Comparison of ENCODE assay signal across 10 cellular contexts in genomic region chr9:136725612-136726011, GRCh38. TPM values are rescaled to one million over a fixed set of nuclear protein-coding genes. Genes with fewer than 3 reads are reported as not detected.
DNase-seq lines count a peak whose midpoint lies in the region; ATAC-seq, FAIRE-seq and TF ChIP-seq lines count a peak whose summit lies in the region.
"Had no signal": no experiment of that assay in that cellular context is flagged by ENCODE, and none has a peak within 500 bp of the region (broad histone marks: within the 10 kb centered on the region; RNA-seq: fewer than 3 reads in every experiment).

No MANE protein-coding gene starts in this region.

- DNase-seq in left ventricle myocardium inferior (no peak), right atrium auricular region (ENCODE audit: low spot score) (no peak), type B pancreatic cell (ENCODE audit: extremely low spot score, unreplicated experiment) (no peak), GM19239 (ENCODE audit: insufficient read length, low spot score) (no peak), RPMI8226 (no peak), CD14-positive monocyte (ENCODE audit: low spot score) (no peak)
- DNase-seq: NCI-H524 had no signal

- H3K36me3 Mint-ChIP-seq in activated T-helper 17 cell treated with anti-CD3 and anti-CD28 coated beads, Interleukin-2, amount 50 U/mL, for 72 hours (ENCODE audit: low read depth), result peaks cover 54% of the 10 kb centered on the region
- peaks cover 27% of the 10 kb centered on the region for H3K36me3 Mint-ChIP-seq in type B pancreatic cell
- H3K36me3 Mint-ChIP-seq in CD14-positive monocyte, result peaks cover 31 to 46% of the 10 kb centered on the region in 2 donors

- no peak for ATAC-seq in activated T-helper 17 cell treated with anti-CD3 and anti-CD28 coated beads, Interleukin-2, amount 50 U/mL, for 72 hours (replicated peaks)

- H3K27me3 ChIP-seq in left ventricle myocardium inferior (ENCODE audit: low read depth), result no peaks in the 10 kb centered on the region
- H3K27me3 ChIP-seq in right atrium auricular region, result no peaks in the 10 kb centered on the region
- H3K27me3 ChIP-seq in iPS-18a (ENCODE audit: control insufficient read depth, insufficient read depth, low read length), result peaks cover 11% of the 10 kb centered on the region

- H3K9me3 ChIP-seq in left ventricle myocardium inferior (replicated peaks) (no peaks in the 10 kb centered on the region), right atrium auricular region (no peaks in the 10 kb centered on the region), iPS-18a (ENCODE audit: control insufficient read depth, low read depth, low read length) (no peaks in the 10 kb centered on the region)

- H3K9ac ChIP-seq in iPS-18a (ENCODE audit: low read length), result no peak overlapping the region

- H3K4me3 ChIP-seq in left ventricle myocardium inferior, result peak overlapping the region; percentile 85
- H3K4me3 ChIP-seq in right atrium auricular region, result peak overlapping the region in 1 of 2 donors; percentile 82
- peak overlapping the region; percentile 94 for H3K4me3 ChIP-seq in iPS-18a (ENCODE audit: low read length)

- no peaks in the 10 kb centered on the region for H3K9me3 Mint-ChIP-seq in activated T-helper 17 cell treated with anti-CD3 and anti-CD28 coated beads, Interleukin-2, amount 50 U/mL, for 72 hours
- no peaks in the 10 kb centered on the region for H3K9me3 Mint-ChIP-seq in type B pancreatic cell
- no peaks in the 10 kb centered on the region for H3K9me3 Mint-ChIP-seq in CD14-positive monocyte

- H3K27ac ChIP-seq in left ventricle myocardium inferior (replicated peaks), result peak overlapping the region; percentile 87
- peak overlapping the region in 1 of 2 donors; percentile 86 for H3K27ac ChIP-seq in right atrium auricular region
- no peak overlapping the region for H3K27ac ChIP-seq in iPS-18a (ENCODE audit: low read length)

- H3K4me1 ChIP-seq in left ventricle myocardium inferior (peaks cover 90% of the 10 kb centered on the region), right atrium auricular region (peaks cover 0 to 87% of the 10 kb centered on the region in 2 donors), iPS-18a (ENCODE audit: control insufficient read depth, low read depth, low read length) (peaks cover 11% of the 10 kb centered on the region)

- no peak overlapping the region for H3K27ac Mint-ChIP-seq in activated T-helper 17 cell treated with anti-CD3 and anti-CD28 coated beads, Interleukin-2, amount 50 U/mL, for 72 hours
- peak overlapping the region; percentile 96 for H3K27ac Mint-ChIP-seq in type B pancreatic cell
- H3K27ac Mint-ChIP-seq in CD14-positive monocyte, result no peak overlapping the region

- H3K36me3 ChIP-seq in left ventricle myocardium inferior (peaks cover 54% of the 10 kb centered on the region), right atrium auricular region (peaks cover 54% of the 10 kb centered on the region), iPS-18a (ENCODE audit: control insufficient read depth, low read depth, low read length) (peaks cover 28% of the 10 kb centered on the region)

- no peaks in the 10 kb centered on the region for H3K27me3 Mint-ChIP-seq in activated T-helper 17 cell treated with anti-CD3 and anti-CD28 coated beads, Interleukin-2, amount 50 U/mL, for 72 hours
- peaks cover 5% of the 10 kb centered on the region for H3K27me3 Mint-ChIP-seq in type B pancreatic cell
- peaks cover 6 to 12% (median 8%) of the 10 kb centered on the region in 3 donors for H3K27me3 Mint-ChIP-seq in CD14-positive monocyte (ENCODE audit: low read depth in 3 of 3)

- peaks cover 19% of the 10 kb centered on the region for H3K4me1 Mint-ChIP-seq in activated T-helper 17 cell treated with anti-CD3 and anti-CD28 coated beads, Interleukin-2, amount 50 U/mL, for 72 hours
- H3K4me1 Mint-ChIP-seq in type B pancreatic cell (ENCODE audit: unreplicated experiment) (peaks cover 25% of the 10 kb centered on the region), CD14-positive monocyte (peaks cover 37% of the 10 kb centered on the region)

- intact Hi-C loops in left ventricle myocardium inferior (cut with micrococcal nuclease) (no loop called here), CD14-positive monocyte (cut with micrococcal nuclease) (loop anchor here (5.0 to 10.0 kb wide), 2 partner anchors 38 to 241 kb away; partner anchors contain the start of genes AGPAT2 (in 2 of the 2) and SEC16A (in 1 of the 2))

- no peak for FAIRE-seq in GM19239 (lab: Jason Lieb, UNC)
- FAIRE-seq: G401.6 had no signal

- TF ChIP-seq CTCF in left ventricle myocardium inferior (IDR thresholded peaks at IDR 0.05; ENCODE audit: borderline replicate concordance), result no peak
- TF ChIP-seq CTCF in right atrium auricular region (IDR thresholded peaks at IDR 0.05), result no peak
- TF ChIP-seq CTCF in type B pancreatic cell (conservative IDR thresholded peaks at IDR 0.05), result no peak
- no peak for TF ChIP-seq CTCF in CD14-positive monocyte (IDR thresholded peaks at IDR 0.05)

- H3K4me3 Mint-ChIP-seq in activated T-helper 17 cell treated with anti-CD3 and anti-CD28 coated beads, Interleukin-2, amount 50 U/mL, for 72 hours, result peak overlapping the region; percentile 94
- H3K4me3 Mint-ChIP-seq in type B pancreatic cell (peak overlapping the region; percentile 99), CD14-positive monocyte (no peak overlapping the region)

RNA-seq across cellular contexts. Expression of gene DIPK1B, which starts 13.2 kb away (rescaled TPM):
- total RNA-seq in left ventricle myocardium inferior (21.4 TPM), right atrium auricular region (10 to 100 TPM; 45.1 to 45.7 TPM), type B pancreatic cell (ENCODE audit: low replicate concordance) (40.8 and 48.7 TPM in 2 replicates)
- total RNA-seq in activated T-helper 17 cell treated with anti-CD3 and anti-CD28 coated beads, Interleukin-2, amount 50 U/mL, for 72 hours, result not detected
- under 1 TPM in 1 of 2 donors, not detected in 1; 0.10 TPM for polyA plus RNA-seq in CD14-positive monocyte

RNA-seq across cellular contexts. Expression of gene LCN10, which starts 17.1 kb away (rescaled TPM):
- total RNA-seq in left ventricle myocardium inferior (9.6 TPM), right atrium auricular region (1 to 10 TPM; 4.5 to 8.8 TPM), type B pancreatic cell (ENCODE audit: low replicate concordance) (not detected in 2 replicates)
- total RNA-seq in activated T-helper 17 cell treated with anti-CD3 and anti-CD28 coated beads, Interleukin-2, amount 50 U/mL, for 72 hours, result 1 to 10 TPM; 1.0 to 1.8 TPM
- polyA plus RNA-seq in CD14-positive monocyte, result not detected

RNA-seq across cellular contexts. Expression of gene LCN6, which starts 22.7 kb away (rescaled TPM):
- total RNA-seq in left ventricle myocardium inferior, result 14.6 TPM
- total RNA-seq in right atrium auricular region, result 1 to 10 TPM; 6.4 to 9.3 TPM
- total RNA-seq in activated T-helper 17 cell treated with anti-CD3 and anti-CD28 coated beads, Interleukin-2, amount 50 U/mL, for 72 hours, result not detected
- total RNA-seq in type B pancreatic cell (ENCODE audit: low replicate concordance), result not detected in 2 replicates
- not detected for polyA plus RNA-seq in CD14-positive monocyte

RNA-seq across cellular contexts. Expression of gene LCN8, which starts 32.4 kb away (rescaled TPM):
- total RNA-seq in left ventricle myocardium inferior (not detected), right atrium auricular region (not detected), type B pancreatic cell (ENCODE audit: low replicate concordance) (not detected in 2 replicates)
- not detected for total RNA-seq in activated T-helper 17 cell treated with anti-CD3 and anti-CD28 coated beads, Interleukin-2, amount 50 U/mL, for 72 hours
- not detected for polyA plus RNA-seq in CD14-positive monocyte

RNA-seq across cellular contexts. Expression of gene AGPAT2, which starts 38.4 kb away (rescaled TPM):
- total RNA-seq in left ventricle myocardium inferior (48.8 TPM), right atrium auricular region (10 to 100 TPM; 71.9 to 81.9 TPM), type B pancreatic cell (ENCODE audit: low replicate concordance) (47.8 and 75.3 TPM in 2 replicates)
- 10 to 100 TPM; 14.6 to 15.6 TPM for total RNA-seq in activated T-helper 17 cell treated with anti-CD3 and anti-CD28 coated beads, Interleukin-2, amount 50 U/mL, for 72 hours
- 100 to 1,000 TPM; 116 to 139 TPM for polyA plus RNA-seq in CD14-positive monocyte

Comparison
In these comparisons a context has a peak if more than half of its experiments do, and no peak if none do; other contexts are left out.
1. H3K4me3 Mint-ChIP-seq: peak in activated T-helper 17 cell treated with anti-CD3 and anti-CD28 coated beads, Interleukin-2, amount 50 U/mL, for 72 hours (single experiment) and type B pancreatic cell (single experiment); none in CD14-positive monocyte (0 of 2).
2. RNA of gene DIPK1B, which starts 13.2 kb away (total RNA-seq): 40.8 to 48.7 TPM in type B pancreatic cell, 45.1 to 45.7 TPM in right atrium auricular region and 21.4 TPM in left ventricle myocardium inferior (single experiment); not detected in activated T-helper 17 cell treated with anti-CD3 and anti-CD28 coated beads, Interleukin-2, amount 50 U/mL, for 72 hours; every median in the first group is over 10 times any median in the second.